In genomic region chr3:167304077-167304476, GRCh38 we compare ENCODE assay signal across 20 cellular contexts.
DNase-seq lines count a peak whose midpoint lies in the region; ATAC-seq, FAIRE-seq and TF ChIP-seq lines count a peak whose summit lies in the region.
"Had no signal": no experiment of that assay in that cellular context is flagged by ENCODE, and none has a peak within 500 bp of the region (broad histone marks: within the 10 kb centered on the region; RNA-seq: fewer than 3 reads in every experiment).

No MANE protein-coding gene starts in this region.

- BruUV-seq in HCT116 (replicated peaks; lab: Mats Ljungman, UMichigan) (no TSS peak), HepG2 (replicated peaks; lab: Mats Ljungman, UMichigan) (no TSS peak)

- H3K9ac ChIP-seq in HCT116 (ENCODE audit: low read length) (no peak overlapping the region), HepG2 (ENCODE audit: insufficient read depth, low read depth, low read length) (no peak overlapping the region)

- POLR2A ChIA-PET in HCT116 (lab: Charles Lee) (no interaction called here), HepG2 (lab: Yijun Ruan, JAX) (no interaction called here)

- H3K9me2 ChIP-seq in HCT116 (ENCODE audit: insufficient read depth) = no peaks in the 10 kb centered on the region

- RAD21 ChIA-PET in HCT116 (lab: Charles Lee; ENCODE audit: low non-redundant PET in 1 of 2, low total read pairs in 2 of 2, uncharacterized antibody in 2 of 2, unreplicated experiment in 2 of 2) = no interaction called here

- no peaks in the 10 kb centered on the region for H3K9me3 ChIP-seq in HCT116 (ENCODE audit: control insufficient read depth in 1 of 2, insufficient read depth in 1 of 2, low read depth in 1 of 2, low read length in 2 of 2)
- H3K9me3 ChIP-seq in HepG2 (ENCODE audit: low read length) = no peaks in the 10 kb centered on the region

- TF ChIP-seq CTCF in HCT116 (IDR thresholded peaks at IDR 0.05 in 2 of 3, conservative IDR thresholded peaks at IDR 0.05 in 1 of 3; ENCODE audit: borderline replicate concordance in 1 of 3, insufficient read depth in 1 of 3, low read depth in 2 of 3, low read length in 2 of 3) (no peak), HepG2 (CRISPR knock-in tag; IDR thresholded peaks at IDR 0.05) (no peak), GM13976 (IDR thresholded peaks at IDR 0.05; ENCODE audit: borderline replicate concordance, control extremely low read depth, extremely low read depth, insufficient read depth, missing control alignments) (no peak)

- no peak for TF ChIP-seq RAD21 in HCT116 (IDR thresholded peaks at IDR 0.05; ENCODE audit: low read depth)
- no peak for TF ChIP-seq RAD21 in HepG2 (CRISPR knock-in tag; IDR thresholded peaks at IDR 0.05)

- H3K4me3 ChIP-seq in HCT116 (replicated peaks in 1 of 2; ENCODE audit: low read depth in 1 of 2, low read length in 2 of 2) = no peak overlapping the region
- no peak overlapping the region for H3K4me3 ChIP-seq in HepG2 (replicated peaks in 1 of 3; ENCODE audit: insufficient read depth in 1 of 3, low read depth in 2 of 3, low read length in 3 of 3)
- H3K4me3 ChIP-seq: K562, PC-9, SK-N-MC had no signal

- ATAC-seq in HCT116 (peak; percentile 65; the same call in 1 of the 2 replicates), HepG2 (peak; percentile 98), HG03571 (IDR thresholded peaks at IDR 0.05; ENCODE audit: unreplicated experiment) (no peak)
- ATAC-seq: K562 had no signal

- 0 out of 4 replicates have a peak, but pooled peaks of 1 of the 2 experiments have one; percentile 25 for TF ChIP-seq EP300 in HepG2 (IDR thresholded peaks at IDR 0.05; ENCODE audit: low read depth in 2 of 2, low read length in 2 of 2)
- no peak for TF ChIP-seq EP300 in HepG2 (CRISPR knock-in tag; IDR thresholded peaks at IDR 0.05; ENCODE audit: borderline replicate concordance)

- intact Hi-C loops in HCT116 (cut with micrococcal nuclease) = no loop called here
- intact Hi-C loops in HepG2 (cut with micrococcal nuclease; ENCODE audit: unreplicated experiment) = no loop called here

- H3K27me3 ChIP-seq in HCT116 (ENCODE audit: insufficient read depth, low read length) (no peaks in the 10 kb centered on the region), HepG2 (ENCODE audit: control insufficient read depth in 1 of 2, insufficient read depth in 2 of 2, low read length in 2 of 2) (no peaks in the 10 kb centered on the region)

- 0% methylated on average over 3 of the region's 3 CpGs for WGBS in HepG2 (ENCODE audit: low lambda C conversion rate)

- CTCF ChIA-PET in HCT116 (lab: Charles Lee) (no interaction called here), HepG2 (lab: Yijun Ruan, JAX; ENCODE audit: low intra/inter-chr PET ratio, low total read pairs) (no interaction called here)

- no peaks in the 10 kb centered on the region for H3K79me2 ChIP-seq in HCT116 (ENCODE audit: insufficient read depth, low read length)
- no peaks in the 10 kb centered on the region for H3K79me2 ChIP-seq in HepG2 (ENCODE audit: insufficient read depth, low read length)

- in situ Hi-C loops in HepG2 (cut with HindIII; ENCODE audit: extremely low pct_ligation_motif_present, low pct_unique_long_range_greater_than_20kb) (no loop called here), GM13976 (cut with MboI; ENCODE audit: low sequenced_read_pairs, unreplicated experiment) (no loop called here)

- no peaks in the 10 kb centered on the region for H3K36me3 ChIP-seq in HCT116 (ENCODE audit: control insufficient read depth in 1 of 2, insufficient read depth in 2 of 2, low read length in 2 of 2)
- H3K36me3 ChIP-seq in HepG2 (replicated peaks in 1 of 2; ENCODE audit: control insufficient read depth in 1 of 2, insufficient read depth in 2 of 2, low read length in 2 of 2) = no peaks in the 10 kb centered on the region

- H4K20me1 ChIP-seq in HCT116 (ENCODE audit: insufficient read depth) = no peaks in the 10 kb centered on the region
- no peaks in the 10 kb centered on the region for H4K20me1 ChIP-seq in HepG2 (ENCODE audit: insufficient read depth, low read length)

- H3K27ac ChIP-seq in HCT116 (ENCODE audit: low read depth, low read length) = no peak overlapping the region
- H3K27ac ChIP-seq in HepG2 (ENCODE audit: extremely low read length, insufficient read depth, low read length) = no peak overlapping the region
- H3K27ac ChIP-seq: HL-60, PC-9, SK-N-MC had no signal

- H3K4me2 ChIP-seq in HCT116 (ENCODE audit: low read length) (peak overlapping the region; percentile 31), HepG2 (ENCODE audit: low read depth, low read length) (no peak overlapping the region)
- H3K4me2 ChIP-seq: PC-9 had no signal

- DNase-seq in A172 (ENCODE audit: low spot score) (peak; percentile 26), HCT116 (ENCODE audit: low read depth, low spot score) (peak; percentile 7), SHP77 treated with DMSO at 0.1 percent for 48 hours (lab: John Stamatoyannopoulos, UW) (peak; percentile 50), HepG2 (ENCODE audit: low spot score) (peak; percentile 18), GM13976 (ENCODE audit: low spot score) (no peak), islet precursor cell (no peak)
- DNase-seq in activated effector memory CD4-positive, alpha-beta T cell treated with Interleukin-2 at 50 U/mL for 16 hours = no peak
- DNase-seq: activated CD4-positive, alpha-beta T cell treated with anti-CD3 and anti-CD28 coated beads for 1 hour; endodermal cell; HFFc6; NCI-H2029 treated with DMSO at 0.1 percent for 48 hours; stimulated activated CD4-positive, alpha-beta T cell treated with anti-CD3 and anti-CD28 coated beads, Interleukin-12 subunit alpha, Interleukin-12 subunit beta, amount 100 ng/mL, for 4 hours; T1000 had no signal

- no peak for FAIRE-seq in HepG2 (lab: Jason Lieb, UNC)
- FAIRE-seq: colon, GM12892, K562 had no signal

- H2AFZ ChIP-seq in HCT116 (ENCODE audit: low read depth, low read length, poor library complexity, severe bottlenecking) = no peak overlapping the region
- no peak overlapping the region for H2AFZ ChIP-seq in HepG2 (ENCODE audit: low read length)
- H2AFZ ChIP-seq: PC-9 had no signal

- TF ChIP-seq POLR2A in HCT116 (IDR thresholded peaks at IDR 0.05; ENCODE audit: borderline replicate concordance, extremely low read depth, insufficient read depth, insufficient read length) = no peak
- TF ChIP-seq POLR2A in HepG2 (IDR thresholded peaks at IDR 0.05; ENCODE audit: insufficient read depth in 1 of 2, low read depth in 2 of 2, low read length in 2 of 2) = no peak

- peaks cover 3 to 18% of the 10 kb centered on the region in 2 experiments; a peak in 3 of 4 replicates for H3K4me1 ChIP-seq in HCT116 (ENCODE audit: control insufficient read depth in 1 of 2, insufficient read depth in 2 of 2, low read length in 2 of 2)
- H3K4me1 ChIP-seq in HepG2 (ENCODE audit: insufficient read depth, low read length) = peaks cover 13% of the 10 kb centered on the region; the same call in 1 of the 2 replicates

TF ChIP-seq in HCT116, 20 proteins besides CTCF, POLR2A, EP300 and RAD21:
- TF ChIP-seq YY1 (IDR thresholded peaks at IDR 0.05; ENCODE audit: extremely low read depth, insufficient replicate concordance, low read depth, low read length) = no peak
- no peak for TF ChIP-seq FOSL1 (IDR thresholded peaks at IDR 0.05; ENCODE audit: low read depth)
- TF ChIP-seq JUND (IDR thresholded peaks at IDR 0.05) = no peak
- TF ChIP-seq SP1 (IDR thresholded peaks at IDR 0.05; ENCODE audit: low read depth) = no peak
- TF ChIP-seq ZFX (IDR thresholded peaks at IDR 0.05) = no peak

TF ChIP-seq in HepG2, 621 proteins besides CTCF, POLR2A, EP300 and RAD21 (continues in another document):
- TF ChIP-seq MTERF4 (CRISPR knock-in tag; IDR thresholded peaks at IDR 0.05) (no peak), SIX1 (CRISPR knock-in tag; IDR thresholded peaks at IDR 0.05; ENCODE audit: borderline replicate concordance) (peak; percentile 78), FOXA3 (CRISPR knock-in tag; IDR thresholded peaks at IDR 0.05) (peak; percentile 25; the same call in 1 of the 2 replicates), RXRB (CRISPR knock-in tag; IDR thresholded peaks at IDR 0.05; ENCODE audit: borderline replicate concordance) (peak; percentile 94), YEATS4 (CRISPR knock-in tag; IDR thresholded peaks at IDR 0.05; ENCODE audit: borderline replicate concordance) (no peak), FOXK1 (CRISPR knock-in tag; IDR thresholded peaks at IDR 0.05; ENCODE audit: borderline replicate concordance, low read depth) (peak; percentile 22; the same call in 1 of the 2 replicates), POLR2G (IDR thresholded peaks at IDR 0.05; ENCODE audit: low read depth, low read length) (no peak), MIXL1 (CRISPR knock-in tag; IDR thresholded peaks at IDR 0.05) (peak; percentile 69), SIX4 (CRISPR knock-in tag; IDR thresholded peaks at IDR 0.05) (no peak), ZNF430 (CRISPR knock-in tag; IDR thresholded peaks at IDR 0.05) (no peak), PPARG (CRISPR knock-in tag; conservative IDR thresholded peaks at IDR 0.05) (peak; percentile 97)

Comparison
In these comparisons a context has a peak if more than half of its experiments do, and no peak if none do; other contexts are left out.
1. DNase-seq: peak in A172 (single experiment), HCT116 (single experiment), SHP77 treated with DMSO at 0.1 percent for 48 hours (single experiment) and HepG2 (single experiment); none in GM13976 (single experiment), islet precursor cell (single experiment) and activated effector memory CD4-positive, alpha-beta T cell treated with Interleukin-2 at 50 U/mL for 16 hours (single experiment).